8 cellular contexts compared by ENCODE assay signal in genomic region chr7:142811154-142811737, GRCh38. TPM values are rescaled to one million over a fixed set of nuclear protein-coding genes. Genes with fewer than 3 reads are reported as not detected.
A peak's percentile ranks its signal among the peaks of the same experiment; 100 is the strongest.
DNase-seq lines count a peak whose midpoint lies in the region; ATAC-seq and TF ChIP-seq lines count a peak whose summit lies in the region.

No MANE protein-coding gene starts in this region.

- ATAC-seq in activated T-cell treated with anti-CD3 and anti-CD28 coated beads, Interleukin-2, amount 50 U/mL, for 4 hours = no peak
- ATAC-seq in GM18861 (IDR thresholded peaks at IDR 0.05; ENCODE audit: unreplicated experiment) = no peak
- no peak for ATAC-seq in omental fat pad (ENCODE audit: low FRiP score)

- peak overlapping the region; percentile 95; the same call in 1 of the 2 replicates for H3K27ac ChIP-seq in KMS-11

- no peak overlapping the region for H3K4me3 ChIP-seq in KMS-11 (IDR thresholded peaks at IDR 0.05; ENCODE audit: insufficient read depth, low read depth, low read length)
- no peak overlapping the region for H3K4me3 ChIP-seq in epithelial cell of proximal tubule (ENCODE audit: low read depth, low read length)

- peaks cover 3% of the 10 kb centered on the region for H3K36me3 Mint-ChIP-seq in activated T-cell treated with anti-CD3 and anti-CD28 coated beads, Interleukin-2, amount 50 U/mL, for 4 hours (ENCODE audit: insufficient read depth)
- no peaks in the 10 kb centered on the region for H3K36me3 Mint-ChIP-seq in nephron (ENCODE audit: low read depth)

- no peak for DNase-seq in activated T-cell treated with anti-CD3 and anti-CD28 coated beads, Interleukin-2, amount 50 U/mL, for 4 hours
- DNase-seq in activated T-cell treated with anti-CD3 and anti-CD28 coated beads for 4 hours (no peak), SW480 (ENCODE audit: low spot score) (peak; percentile 97), epithelial cell of proximal tubule (ENCODE audit: low read depth) (no peak), omental fat pad (ENCODE audit: low spot score) (no peak)

- H3K4me1 Mint-ChIP-seq in activated T-cell treated with anti-CD3 and anti-CD28 coated beads, Interleukin-2, amount 50 U/mL, for 4 hours (ENCODE audit: low read depth) = peaks cover 84% of the 10 kb centered on the region
- H3K4me1 Mint-ChIP-seq in nephron = no peaks in the 10 kb centered on the region

- H3K27me3 ChIP-seq in KMS-11 (ENCODE audit: insufficient read depth, low read depth) = no peaks in the 10 kb centered on the region

- no peaks in the 10 kb centered on the region for H3K27me3 Mint-ChIP-seq in activated T-cell treated with anti-CD3 and anti-CD28 coated beads, Interleukin-2, amount 50 U/mL, for 4 hours (ENCODE audit: low read depth)
- H3K27me3 Mint-ChIP-seq in nephron (ENCODE audit: low read depth) = peaks cover 69% of the 10 kb centered on the region

- TF ChIP-seq CTCF in KMS-11 (conservative IDR thresholded peaks at IDR 0.05; ENCODE audit: low read depth, low read length) (peak; percentile 97), epithelial cell of proximal tubule (conservative IDR thresholded peaks at IDR 0.05; ENCODE audit: low read depth, low read length) (peak; percentile 77), nephron (IDR thresholded peaks at IDR 0.05; ENCODE audit: unreplicated experiment in 3 of 3) (peak; percentile 56 to 64 (median 57)), omental fat pad (IDR thresholded peaks at IDR 0.05) (peak in 1 of 3 donors; percentile 32)

- no peaks in the 10 kb centered on the region for H4K20me1 ChIP-seq in KMS-11 (ENCODE audit: insufficient read depth)

- no peaks in the 10 kb centered on the region for H3K9me3 Mint-ChIP-seq in activated T-cell treated with anti-CD3 and anti-CD28 coated beads, Interleukin-2, amount 50 U/mL, for 4 hours
- no peaks in the 10 kb centered on the region for H3K9me3 Mint-ChIP-seq in nephron

- H3K27ac Mint-ChIP-seq in nephron = no peak overlapping the region

- H3K79me2 ChIP-seq in KMS-11 (ENCODE audit: insufficient read depth, low read depth) = no peaks in the 10 kb centered on the region

- H3K4me2 ChIP-seq in KMS-11 = peak overlapping the region; percentile 49

- no peak overlapping the region for H3K9ac ChIP-seq in KMS-11

- H3K4me3 Mint-ChIP-seq in activated T-cell treated with anti-CD3 and anti-CD28 coated beads, Interleukin-2, amount 50 U/mL, for 4 hours = peak overlapping the region; percentile 69
- no peak overlapping the region for H3K4me3 Mint-ChIP-seq in nephron

- H3K36me3 ChIP-seq in KMS-11 (ENCODE audit: insufficient read depth) = no peaks in the 10 kb centered on the region

- H2AFZ ChIP-seq in KMS-11 (ENCODE audit: low read depth) = peak overlapping the region; percentile 6

- H3K4me1 ChIP-seq in KMS-11 (ENCODE audit: low read depth, poor library complexity, severe bottlenecking) = peaks cover 50% of the 10 kb centered on the region

RNA-seq across cellular contexts. Expression of gene PRSS2, which starts 40.5 kb away (rescaled TPM):
- total RNA-seq in activated T-cell treated with anti-CD3 and anti-CD28 coated beads, Interleukin-2, amount 50 U/mL, for 4 hours = 10 to 100 TPM; 18.0 to 30.0 (median 25.2) TPM
- total RNA-seq in epithelial cell of proximal tubule = 0.43 TPM in 1 of 2 replicates, not detected in the other
- total RNA-seq in omental fat pad = 1 to 10 TPM in 1 of 4 donors, under 1 TPM in 1, not detected in 2; 0.72 to 1.3 TPM

RNA-seq across cellular contexts. Expression of gene EPHB6, which starts 43.6 kb away (rescaled TPM):
- 1 to 10 TPM; 6.7 to 8.3 (median 8.0) TPM for total RNA-seq in activated T-cell treated with anti-CD3 and anti-CD28 coated beads, Interleukin-2, amount 50 U/mL, for 4 hours
- total RNA-seq in epithelial cell of proximal tubule (0.75 and 3.3 TPM in 2 replicates), omental fat pad (10 to 100 TPM; 16.9 to 89.0 (median 45.7) TPM)

Comparison
In these comparisons a context has a peak if more than half of its experiments do, and no peak if none do; other contexts are left out.
1. RNA of gene PRSS2, which starts 40.5 kb away (total RNA-seq): 18.0 to 30.0 TPM in activated T-cell treated with anti-CD3 and anti-CD28 coated beads, Interleukin-2, amount 50 U/mL, for 4 hours; 0.72 to 1.3 TPM in omental fat pad and 0.43 TPM in epithelial cell of proximal tubule; every median in the first group is over 4 times any median in the second.